ENCODE assay signal across 1 cellular context in the genomic region with DNA sequence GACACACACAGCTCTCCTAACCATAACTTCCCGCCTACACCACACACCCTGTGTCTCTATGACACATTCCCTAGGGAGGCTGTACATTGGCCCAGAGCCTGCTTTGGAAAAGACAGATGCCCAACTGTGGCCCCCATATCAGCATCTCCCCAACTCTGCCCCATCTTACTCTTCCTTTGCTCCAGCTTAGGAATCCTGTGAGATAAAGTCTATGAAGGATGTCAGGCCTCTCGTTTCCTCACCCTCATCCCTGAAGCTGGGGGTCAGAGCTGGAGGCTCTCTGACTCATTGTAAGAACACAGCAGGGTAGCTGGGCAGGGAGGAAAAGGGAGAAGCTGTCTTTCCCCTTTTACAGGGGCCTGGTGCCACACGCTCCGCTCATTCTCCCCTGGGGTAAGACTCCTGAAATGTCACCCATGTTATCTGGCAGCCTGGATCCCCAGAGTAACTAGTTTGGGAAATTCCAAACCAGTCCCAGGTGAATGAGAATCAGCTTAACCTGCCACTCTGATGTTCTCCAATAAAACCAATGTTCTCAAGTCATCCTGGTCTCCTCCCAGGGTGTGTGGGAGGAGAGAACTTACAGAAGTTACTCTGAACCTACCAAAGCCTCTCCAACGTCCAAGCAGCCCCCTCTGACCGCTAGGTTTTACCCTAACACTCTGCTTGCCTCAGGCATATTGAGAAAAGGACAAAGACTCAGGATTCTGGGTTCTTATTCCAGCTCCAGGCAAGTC.
TF ChIP-seq lines count a peak whose summit lies in the region.

No MANE protein-coding gene starts in this region.

TF ChIP-seq in A549, 52 proteins besides CTCF, POLR2A, EP300 and RAD21:
- TF ChIP-seq FOSL2 (IDR thresholded peaks at IDR 0.05) (no peak), FOSL2 (CRISPR knock-in tag; IDR thresholded peaks at IDR 0.05) (0 out of 2 replicates have a peak, but pooled peaks have one; percentile 19)
- TF ChIP-seq, protein P1, sequence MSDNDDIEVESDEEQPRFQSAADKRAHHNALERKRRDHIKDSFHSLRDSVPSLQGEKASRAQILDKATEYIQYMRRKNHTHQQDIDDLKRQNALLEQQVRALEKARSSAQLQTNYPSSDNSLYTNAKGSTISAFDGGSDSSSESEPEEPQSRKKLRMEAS (IDR thresholded peaks at IDR 0.05), result no peak
